16 cellular contexts compared by ENCODE assay signal in genomic region chr22:45891021-45891421, GRCh38.
A peak's percentile ranks its signal among the peaks of the same experiment; 100 is the strongest.
DNase-seq lines count a peak whose midpoint lies in the region; ATAC-seq and TF ChIP-seq lines count a peak whose summit lies in the region.
"Had no signal": no experiment of that assay in that cellular context is flagged by ENCODE, and none has a peak within 500 bp of the region (broad histone marks: within the 10 kb centered on the region; RNA-seq: fewer than 3 reads in every experiment).

No MANE protein-coding gene starts in this region.

- H3K4me3 Mint-ChIP-seq in endodermal cell = no peak overlapping the region
- H3K4me3 Mint-ChIP-seq in activated T-helper 17 cell treated with anti-CD3 and anti-CD28 coated beads, Interleukin-2, amount 50 U/mL, for 72 hours = no peak overlapping the region
- H3K4me3 Mint-ChIP-seq: CD4-positive, CD25-positive, alpha-beta regulatory T cell had no signal

- no peaks in the 10 kb centered on the region for H3K4me1 ChIP-seq in endodermal cell (ENCODE audit: control insufficient read depth, insufficient read depth, low read length)
- no peaks in the 10 kb centered on the region for H3K4me1 ChIP-seq in mucosa of descending colon (ENCODE audit: low read depth)
- H3K4me1 ChIP-seq in aorta (ENCODE audit: control insufficient read depth in 1 of 2, insufficient read depth in 2 of 2, low read length in 2 of 2) = no peaks in the 10 kb centered on the region

- 91 to 94% methylated on average over 23 to 37 of the region's 37 CpGs for WGBS in endodermal cell (ENCODE audit: insufficient coverage in 1 of 2, insufficient read length in 1 of 2), 2 experiments
- 73 to 87% methylated on average over 30 to 37 of the region's 37 CpGs for WGBS in aorta, 2 donors

- H3K9me3 Mint-ChIP-seq in endodermal cell = no peaks in the 10 kb centered on the region
- H3K9me3 Mint-ChIP-seq in activated T-helper 17 cell treated with anti-CD3 and anti-CD28 coated beads, Interleukin-2, amount 50 U/mL, for 72 hours = no peaks in the 10 kb centered on the region
- H3K9me3 Mint-ChIP-seq: CD4-positive, CD25-positive, alpha-beta regulatory T cell had no signal

- ATAC-seq in Right ventricle myocardium superior (ENCODE audit: poor library complexity) = no peak
- ATAC-seq in left cardiac atrium = no peak
- ATAC-seq in mucosa of descending colon = no peak
- no peak for ATAC-seq in aorta (ENCODE audit: low FRiP score)
- ATAC-seq in activated T-helper 17 cell treated with anti-CD3 and anti-CD28 coated beads, Interleukin-2, amount 50 U/mL, for 72 hours (replicated peaks) = no peak
- ATAC-seq: K562 had no signal

- no peak overlapping the region for H3K4me3 ChIP-seq in endodermal cell (ENCODE audit: low read length)
- H3K4me3 ChIP-seq in mucosa of descending colon = no peak overlapping the region
- H3K4me3 ChIP-seq in aorta (ENCODE audit: low read length in 2 of 2) = no peak overlapping the region
- H3K4me3 ChIP-seq: K562, PC-9 had no signal

- no peak overlapping the region for H3K27ac Mint-ChIP-seq in endodermal cell
- no peak overlapping the region for H3K27ac Mint-ChIP-seq in activated T-helper 17 cell treated with anti-CD3 and anti-CD28 coated beads, Interleukin-2, amount 50 U/mL, for 72 hours
- H3K27ac Mint-ChIP-seq: CD4-positive, CD25-positive, alpha-beta regulatory T cell had no signal

- H3K36me3 ChIP-seq in endodermal cell (ENCODE audit: control insufficient read depth, insufficient read depth, low read length) (no peaks in the 10 kb centered on the region), mucosa of descending colon (ENCODE audit: low read depth) (no peaks in the 10 kb centered on the region), aorta (ENCODE audit: control insufficient read depth in 1 of 2, insufficient read depth in 2 of 2, low read length in 1 of 2) (no peaks in the 10 kb centered on the region)

- intact Hi-C loops in Right ventricle myocardium superior (cut with DNase I) = no loop called here
- intact Hi-C loops in left cardiac atrium (cut with DNase I) = no loop called here
- intact Hi-C loops in mucosa of descending colon (cut with DNase I, micrococcal nuclease) = no loop called here
- intact Hi-C loops in aorta (cut with DNase I) = no loop called here

- TF ChIP-seq CTCF in endodermal cell (conservative IDR thresholded peaks at IDR 0.05) (no peak), mucosa of descending colon (IDR thresholded peaks at IDR 0.05) (no peak)

- H3K27me3 Mint-ChIP-seq in endodermal cell (ENCODE audit: insufficient read depth) = no peaks in the 10 kb centered on the region
- H3K27me3 Mint-ChIP-seq in activated T-helper 17 cell treated with anti-CD3 and anti-CD28 coated beads, Interleukin-2, amount 50 U/mL, for 72 hours = peaks cover 7% of the 10 kb centered on the region

- no peaks in the 10 kb centered on the region for H3K4me1 Mint-ChIP-seq in endodermal cell
- no peaks in the 10 kb centered on the region for H3K4me1 Mint-ChIP-seq in activated T-helper 17 cell treated with anti-CD3 and anti-CD28 coated beads, Interleukin-2, amount 50 U/mL, for 72 hours
- H3K4me1 Mint-ChIP-seq: CD4-positive, CD25-positive, alpha-beta regulatory T cell had no signal

- no peak overlapping the region for H3K9ac ChIP-seq in endodermal cell (ENCODE audit: extremely low read depth, low read length, poor library complexity, severe bottlenecking)

- no peak overlapping the region for H3K27ac ChIP-seq in endodermal cell (ENCODE audit: low read depth, low read length)
- H3K27ac ChIP-seq in aorta (ENCODE audit: low read depth in 1 of 2, low read length in 2 of 2) = no peak overlapping the region
- H3K27ac ChIP-seq: PC-9 had no signal

- DNase-seq in Right ventricle myocardium superior (peak; percentile 24), left cardiac atrium (no peak), endodermal cell (peak; percentile 55), mucosa of descending colon (peak in 2 of 3 donors; percentile 12 to 22), aorta (peak; percentile 26 to 75), GF-D8 (lab: John Stamatoyannopoulos, UW) (no peak), superior temporal gyrus (ENCODE audit: extremely low spot score) (no peak)
- DNase-seq: CD4-positive, CD25-positive, alpha-beta regulatory T cell; DMS79; NCI-H1436 treated with DMSO at 0.1 percent for 48 hours; NCI-H2227 treated with DMSO at 0.1 percent for 48 hours; NCI-H748 treated with DMSO at 0.1 percent for 48 hours; PC-9; SHP77 had no signal

- H3K27me3 ChIP-seq in endodermal cell (ENCODE audit: control insufficient read depth, insufficient read depth, low read length, poor library complexity, severe bottlenecking) (no peaks in the 10 kb centered on the region), aorta (ENCODE audit: control insufficient read depth in 1 of 2, insufficient read depth in 2 of 2, low read length in 1 of 2) (no peaks in the 10 kb centered on the region)

- H3K36me3 Mint-ChIP-seq in endodermal cell (ENCODE audit: low read depth) = no peaks in the 10 kb centered on the region
- no peaks in the 10 kb centered on the region for H3K36me3 Mint-ChIP-seq in activated T-helper 17 cell treated with anti-CD3 and anti-CD28 coated beads, Interleukin-2, amount 50 U/mL, for 72 hours (ENCODE audit: low read depth)
- H3K36me3 Mint-ChIP-seq: CD4-positive, CD25-positive, alpha-beta regulatory T cell had no signal

- H3K9me3 ChIP-seq in endodermal cell (ENCODE audit: control insufficient read depth, low read length) (no peaks in the 10 kb centered on the region), mucosa of descending colon (no peaks in the 10 kb centered on the region), aorta (ENCODE audit: control insufficient read depth, low read length) (no peaks in the 10 kb centered on the region)

Comparison
In these comparisons a context has a peak if more than half of its experiments do, and no peak if none do; other contexts are left out.
1. DNase-seq: peak in Right ventricle myocardium superior (single experiment), endodermal cell (single experiment), mucosa of descending colon (2 of 3) and aorta (2 of 2); none in left cardiac atrium (single experiment), GF-D8 (single experiment) and superior temporal gyrus (single experiment).